ENCODE assay signal across 1 cellular context in genomic region chr6:323730-324088, GRCh38.
TF ChIP-seq lines count a peak whose summit lies in the region.

No MANE protein-coding gene starts in this region.

TF ChIP-seq in GM12878, 131 proteins besides CTCF, POLR2A, EP300 and RAD21:
- TF ChIP-seq FOS (IDR thresholded peaks at IDR 0.05; ENCODE audit: borderline replicate concordance, extremely low read depth, insufficient read length) (no peak), ETV6 (conservative IDR thresholded peaks at IDR 0.05 in 1 of 2, IDR thresholded peaks at IDR 0.05 in 1 of 2; ENCODE audit: borderline replicate concordance in 1 of 2, low read depth in 1 of 2) (no peak), TARDBP (IDR thresholded peaks at IDR 0.05; ENCODE audit: borderline replicate concordance) (no peak), SPI1 (IDR thresholded peaks at IDR 0.05; ENCODE audit: borderline replicate concordance, insufficient read depth, low read depth, low read length) (no peak), HDAC2 (IDR thresholded peaks at IDR 0.05) (no peak), REST (IDR thresholded peaks at IDR 0.05; ENCODE audit: low read depth, low read length) (no peak), DPF2 (IDR thresholded peaks at IDR 0.05) (no peak), PAX5 (IDR thresholded peaks at IDR 0.05; ENCODE audit: borderline replicate concordance, low read depth, low read length) (no peak), PML (IDR thresholded peaks at IDR 0.05; ENCODE audit: low read length) (no peak), E4F1 (IDR thresholded peaks at IDR 0.05; ENCODE audit: borderline replicate concordance, partially characterized antibody) (no peak), CBFB (IDR thresholded peaks at IDR 0.05; ENCODE audit: low read depth) (no peak), CBX3 (IDR thresholded peaks at IDR 0.05; ENCODE audit: borderline replicate concordance, low read depth) (no peak)
